1 cellular context compared by ENCODE assay signal in the genomic region with DNA sequence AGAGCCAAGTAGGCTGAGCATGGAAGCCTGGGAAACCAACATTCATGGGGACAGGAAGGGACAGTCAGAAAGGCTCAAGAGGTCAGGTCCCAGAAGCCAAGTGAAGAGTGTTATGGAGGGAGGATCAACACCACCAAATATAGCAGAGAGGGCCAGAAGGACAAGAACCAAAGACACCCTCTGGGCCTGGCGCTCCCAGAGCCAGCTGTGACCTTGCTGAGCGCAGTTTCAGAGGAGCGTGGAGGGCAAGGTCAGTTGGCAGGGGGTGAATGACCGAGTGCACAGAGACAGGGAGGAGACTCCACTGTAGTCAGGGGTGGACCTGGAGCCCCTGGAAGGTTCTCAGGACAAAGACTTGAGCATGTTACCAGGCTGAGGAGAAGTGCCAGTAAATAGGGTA.
TF ChIP-seq lines count a peak whose summit lies in the region.

No MANE protein-coding gene starts in this region.

TF ChIP-seq in H1, 55 proteins besides CTCF, POLR2A, EP300 and RAD21:
- TF ChIP-seq CREB1 (IDR thresholded peaks at IDR 0.05) (no peak), RBBP5 (IDR thresholded peaks at IDR 0.05; ENCODE audit: borderline replicate concordance, low read depth, low read length) (no peak), CEBPB (IDR thresholded peaks at IDR 0.05; ENCODE audit: low read depth, low read length) (no peak), POLR2AphosphoS5 (IDR thresholded peaks at IDR 0.05; ENCODE audit: low read depth, low read length) (no peak), CBX8 (IDR thresholded peaks at IDR 0.05; ENCODE audit: borderline replicate concordance, low read depth, low read length) (no peak), KDM5A (IDR thresholded peaks at IDR 0.05; ENCODE audit: low read length) (no peak), SP2 (IDR thresholded peaks at IDR 0.05; ENCODE audit: low read length) (no peak), TEAD4 (IDR thresholded peaks at IDR 0.05; ENCODE audit: low read depth, low read length) (no peak), YY1 (IDR thresholded peaks at IDR 0.05; ENCODE audit: low read depth, low read length) (no peak), RFX5 (IDR thresholded peaks at IDR 0.05; ENCODE audit: borderline replicate concordance, low read depth, low read length) (no peak), TAF7 (optimal IDR thresholded peaks at IDR 0.05; ENCODE audit: borderline replicate concordance, low read depth, low read length) (no peak)
